Comparison of ENCODE assay signal across 20 cellular contexts in genomic region chr14:89280612-89281011, GRCh38.
"Had no signal": no experiment of that assay in that cellular context is flagged by ENCODE, and none has a peak within 500 bp of the region (broad histone marks: within the 10 kb centered on the region; RNA-seq: fewer than 3 reads in every experiment).

No MANE protein-coding gene starts in this region.

- H3K27me3 Mint-ChIP-seq: activated CD4-positive, alpha-beta memory T cell treated with anti-CD3 and anti-CD28 coated beads, Interleukin-2, amount 10 ng/mL, durations not matched to agents 7 days and 5 days; activated CD4-positive, alpha-beta T cell treated with anti-CD3 and anti-CD28 coated beads for 36 hours; T-cell had no signal

- H3K36me3 ChIP-seq: breast epithelium had no signal

- H3K4me3 ChIP-seq: breast epithelium, SK-N-MC had no signal

- H3K4me3 Mint-ChIP-seq: activated CD4-positive, alpha-beta memory T cell treated with anti-CD3 and anti-CD28 coated beads, Interleukin-2, amount 10 ng/mL, durations not matched to agents 7 days and 5 days; activated CD4-positive, alpha-beta T cell treated with anti-CD3 and anti-CD28 coated beads for 36 hours; T-cell had no signal

- ATAC-seq: activated CD4-positive, alpha-beta T cell treated with anti-CD3 and anti-CD28 coated beads for 36 hours; T-cell had no signal

- H3K9me3 ChIP-seq: breast epithelium had no signal

- FAIRE-seq: TTC549 had no signal

- H3K27ac Mint-ChIP-seq: activated CD4-positive, alpha-beta memory T cell treated with anti-CD3 and anti-CD28 coated beads, Interleukin-2, amount 10 ng/mL, durations not matched to agents 7 days and 5 days; activated CD4-positive, alpha-beta T cell treated with anti-CD3 and anti-CD28 coated beads for 36 hours; T-cell had no signal

- H3K27me3 ChIP-seq: breast epithelium had no signal

- H3K9me3 Mint-ChIP-seq: activated CD4-positive, alpha-beta memory T cell treated with anti-CD3 and anti-CD28 coated beads, Interleukin-2, amount 10 ng/mL, durations not matched to agents 7 days and 5 days; T-cell had no signal

- H3K4me1 ChIP-seq: breast epithelium had no signal

- H3K27ac ChIP-seq: breast epithelium, SK-N-MC had no signal

- DNase-seq: activated CD4-positive, alpha-beta memory T cell treated with anti-CD3 and anti-CD28 coated beads, Interleukin-2, amount 10 ng/mL, durations not matched to agents 7 days and 5 days; activated CD4-positive, alpha-beta T cell treated with anti-CD3 and anti-CD28 coated beads for 36 hours; activated CD4-positive, alpha-beta T cell treated with anti-CD3 and anti-CD28 coated beads, Interleukin-2, amount 50 U/mL, for 1 hour; activated CD4-positive, CD25-positive, alpha-beta regulatory T cell; activated CD8-positive, alpha-beta memory T cell treated with anti-CD3 and anti-CD28 coated beads, Interleukin-2, amount 50 U/mL, for 4 hours; activated naive CD4-positive, alpha-beta T cell treated with anti-CD3 and anti-CD28 coated beads, Interleukin-2, amount 50 U/mL, for 16 hours; aorta; KG1; NCI-H1048; NCI-H1930; NCI-H2171 treated with DMSO at 0.1 percent for 48 hours; NCI-H226; NCI-H526; NCI-H774; T-cell; T-helper 2 cell; T1000 had no signal
